ENCODE assay signal across 1 cellular context in the genomic region with DNA sequence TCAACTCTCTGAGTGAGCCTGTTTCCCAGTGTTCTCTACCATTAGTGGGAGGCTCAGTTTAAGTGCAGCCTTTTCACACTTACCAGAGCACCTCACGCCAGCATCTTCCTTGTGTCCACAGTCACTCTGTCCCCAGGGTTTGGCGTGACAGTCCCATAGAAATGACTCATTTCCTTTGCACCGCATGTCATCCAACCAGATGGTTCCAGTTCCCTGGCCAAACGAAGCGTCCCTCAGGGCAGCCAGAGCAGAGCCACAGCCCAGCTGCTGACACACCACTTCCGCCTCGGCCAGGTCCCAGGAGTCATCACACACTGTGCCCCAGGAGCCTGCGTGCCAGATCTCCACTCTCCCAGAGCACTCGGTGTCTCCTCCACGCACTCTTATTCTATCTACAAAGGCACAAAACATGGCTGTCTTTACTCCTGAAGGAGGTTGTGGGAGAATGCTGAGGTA.
TF ChIP-seq lines count a peak whose summit lies in the region.

No MANE protein-coding gene starts in this region.

TF ChIP-seq in GM12878, 131 proteins besides CTCF, POLR2A, EP300 and RAD21 (continued from another document and continues in another):
- TF ChIP-seq TBL1XR1 (IDR thresholded peaks at IDR 0.05; ENCODE audit: low read depth, low read length) (no peak), KDM1A (IDR thresholded peaks at IDR 0.05; ENCODE audit: borderline replicate concordance) (no peak), PAX5 (IDR thresholded peaks at IDR 0.05; ENCODE audit: borderline replicate concordance, low read depth, low read length) (peak; percentile 55; the same call in 1 of the 2 replicates), ZBTB33 (IDR thresholded peaks at IDR 0.05) (no peak), NFXL1 (IDR thresholded peaks at IDR 0.05; ENCODE audit: borderline replicate concordance) (no peak), SMC3 (IDR thresholded peaks at IDR 0.05; ENCODE audit: borderline replicate concordance, low read length) (no peak), NFYA (IDR thresholded peaks at IDR 0.05; ENCODE audit: borderline replicate concordance, low read depth, low read length) (no peak), PML (IDR thresholded peaks at IDR 0.05; ENCODE audit: low read length) (no peak), BRCA1 (IDR thresholded peaks at IDR 0.05; ENCODE audit: low read depth, low read length) (no peak), JUNB (IDR thresholded peaks at IDR 0.05) (no peak), DPF2 (IDR thresholded peaks at IDR 0.05) (peak; percentile 44; the same call in 1 of the 2 replicates), NR2F1 (conservative IDR thresholded peaks at IDR 0.05) (no peak; the same call in 1 of the 2 replicates), IRF4 (IDR thresholded peaks at IDR 0.05; ENCODE audit: low read depth, low read length) (no peak), TCF12 (IDR thresholded peaks at IDR 0.05; ENCODE audit: low read depth, low read length) (peak; percentile 77), ZBTB11 (CRISPR knock-in tag; IDR thresholded peaks at IDR 0.05) (no peak), SIN3A (IDR thresholded peaks at IDR 0.05; ENCODE audit: low read depth, low read length) (no peak), PAX8 (IDR thresholded peaks at IDR 0.05) (no peak), IKZF1 (conservative IDR thresholded peaks at IDR 0.05) (peak; percentile 56), PKNOX1 (IDR thresholded peaks at IDR 0.05) (no peak), POLR2AphosphoS2 (IDR thresholded peaks at IDR 0.05; ENCODE audit: low read depth, low read length) (no peak), SREBF2 (IDR thresholded peaks at IDR 0.05; ENCODE audit: low read length) (no peak), NKRF (conservative IDR thresholded peaks at IDR 0.05) (no peak), RCOR1 (conservative IDR thresholded peaks at IDR 0.05; ENCODE audit: low read depth, low read length) (no peak), POU2F2 (IDR thresholded peaks at IDR 0.05; ENCODE audit: borderline replicate concordance, low read depth, low read length) (peak; percentile 14; the same call in 1 of the 3 replicates), EZH2 (IDR thresholded peaks at IDR 0.05; ENCODE audit: borderline replicate concordance, control insufficient read depth, low read depth, low read length) (no peak), BHLHE40 (IDR thresholded peaks at IDR 0.05; ENCODE audit: borderline replicate concordance in 1 of 2, low read depth in 2 of 2, low read length in 1 of 2) (peak in 1 of 2 experiments; percentile 17; a peak in 2 of 4 replicates), BACH1 (IDR thresholded peaks at IDR 0.05; ENCODE audit: borderline replicate concordance) (no peak; the same call in 1 of the 2 replicates), HDGF (IDR thresholded peaks at IDR 0.05) (no peak), SMAD1 (IDR thresholded peaks at IDR 0.05; ENCODE audit: low read depth, partially characterized antibody) (no peak), HDAC6 (IDR thresholded peaks at IDR 0.05; ENCODE audit: unreplicated experiment) (no peak), FOXM1 (IDR thresholded peaks at IDR 0.05; ENCODE audit: low read depth, low read length) (no peak), USF2 (IDR thresholded peaks at IDR 0.05; ENCODE audit: borderline replicate concordance, low read depth, low read length) (no peak), CBX5 (IDR thresholded peaks at IDR 0.05; ENCODE audit: low read depth) (no peak), TCF7 (IDR thresholded peaks at IDR 0.05; ENCODE audit: borderline replicate concordance) (no peak), RBBP5 (conservative IDR thresholded peaks at IDR 0.05) (no peak)
- TF ChIP-seq, protein P1, sequence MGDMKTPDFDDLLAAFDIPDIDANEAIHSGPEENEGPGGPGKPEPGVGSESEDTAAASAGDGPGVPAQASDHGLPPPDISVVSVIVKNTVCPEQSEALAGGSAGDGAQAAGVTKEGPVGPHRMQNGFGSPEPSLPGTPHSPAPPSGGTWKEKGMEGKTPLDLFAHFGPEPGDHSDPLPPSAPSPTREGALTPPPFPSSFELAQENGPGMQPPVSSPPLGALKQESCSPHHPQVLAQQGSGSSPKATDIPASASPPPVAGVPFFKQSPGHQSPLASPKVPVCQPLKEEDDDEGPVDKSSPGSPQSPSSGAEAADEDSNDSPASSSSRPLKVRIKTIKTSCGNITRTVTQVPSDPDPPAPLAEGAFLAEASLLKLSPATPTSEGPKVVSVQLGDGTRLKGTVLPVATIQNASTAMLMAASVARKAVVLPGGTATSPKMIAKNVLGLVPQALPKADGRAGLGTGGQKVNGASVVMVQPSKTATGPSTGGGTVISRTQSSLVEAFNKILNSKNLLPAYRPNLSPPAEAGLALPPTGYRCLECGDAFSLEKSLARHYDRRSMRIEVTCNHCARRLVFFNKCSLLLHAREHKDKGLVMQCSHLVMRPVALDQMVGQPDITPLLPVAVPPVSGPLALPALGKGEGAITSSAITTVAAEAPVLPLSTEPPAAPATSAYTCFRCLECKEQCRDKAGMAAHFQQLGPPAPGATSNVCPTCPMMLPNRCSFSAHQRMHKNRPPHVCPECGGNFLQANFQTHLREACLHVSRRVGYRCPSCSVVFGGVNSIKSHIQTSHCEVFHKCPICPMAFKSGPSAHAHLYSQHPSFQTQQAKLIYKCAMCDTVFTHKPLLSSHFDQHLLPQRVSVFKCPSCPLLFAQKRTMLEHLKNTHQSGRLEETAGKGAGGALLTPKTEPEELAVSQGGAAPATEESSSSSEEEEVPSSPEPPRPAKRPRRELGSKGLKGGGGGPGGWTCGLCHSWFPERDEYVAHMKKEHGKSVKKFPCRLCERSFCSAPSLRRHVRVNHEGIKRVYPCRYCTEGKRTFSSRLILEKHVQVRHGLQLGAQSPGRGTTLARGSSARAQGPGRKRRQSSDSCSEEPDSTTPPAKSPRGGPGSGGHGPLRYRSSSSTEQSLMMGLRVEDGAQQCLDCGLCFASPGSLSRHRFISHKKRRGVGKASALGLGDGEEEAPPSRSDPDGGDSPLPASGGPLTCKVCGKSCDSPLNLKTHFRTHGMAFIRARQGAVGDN (IDR thresholded peaks at IDR 0.05) = peak; percentile 56
- TF ChIP-seq, protein P2, sequence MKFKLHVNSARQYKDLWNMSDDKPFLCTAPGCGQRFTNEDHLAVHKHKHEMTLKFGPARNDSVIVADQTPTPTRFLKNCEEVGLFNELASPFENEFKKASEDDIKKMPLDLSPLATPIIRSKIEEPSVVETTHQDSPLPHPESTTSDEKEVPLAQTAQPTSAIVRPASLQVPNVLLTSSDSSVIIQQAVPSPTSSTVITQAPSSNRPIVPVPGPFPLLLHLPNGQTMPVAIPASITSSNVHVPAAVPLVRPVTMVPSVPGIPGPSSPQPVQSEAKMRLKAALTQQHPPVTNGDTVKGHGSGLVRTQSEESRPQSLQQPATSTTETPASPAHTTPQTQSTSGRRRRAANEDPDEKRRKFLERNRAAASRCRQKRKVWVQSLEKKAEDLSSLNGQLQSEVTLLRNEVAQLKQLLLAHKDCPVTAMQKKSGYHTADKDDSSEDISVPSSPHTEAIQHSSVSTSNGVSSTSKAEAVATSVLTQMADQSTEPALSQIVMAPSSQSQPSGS (IDR thresholded peaks at IDR 0.05; ENCODE audit: low read length) = no peak
- TF ChIP-seq, protein P3, sequence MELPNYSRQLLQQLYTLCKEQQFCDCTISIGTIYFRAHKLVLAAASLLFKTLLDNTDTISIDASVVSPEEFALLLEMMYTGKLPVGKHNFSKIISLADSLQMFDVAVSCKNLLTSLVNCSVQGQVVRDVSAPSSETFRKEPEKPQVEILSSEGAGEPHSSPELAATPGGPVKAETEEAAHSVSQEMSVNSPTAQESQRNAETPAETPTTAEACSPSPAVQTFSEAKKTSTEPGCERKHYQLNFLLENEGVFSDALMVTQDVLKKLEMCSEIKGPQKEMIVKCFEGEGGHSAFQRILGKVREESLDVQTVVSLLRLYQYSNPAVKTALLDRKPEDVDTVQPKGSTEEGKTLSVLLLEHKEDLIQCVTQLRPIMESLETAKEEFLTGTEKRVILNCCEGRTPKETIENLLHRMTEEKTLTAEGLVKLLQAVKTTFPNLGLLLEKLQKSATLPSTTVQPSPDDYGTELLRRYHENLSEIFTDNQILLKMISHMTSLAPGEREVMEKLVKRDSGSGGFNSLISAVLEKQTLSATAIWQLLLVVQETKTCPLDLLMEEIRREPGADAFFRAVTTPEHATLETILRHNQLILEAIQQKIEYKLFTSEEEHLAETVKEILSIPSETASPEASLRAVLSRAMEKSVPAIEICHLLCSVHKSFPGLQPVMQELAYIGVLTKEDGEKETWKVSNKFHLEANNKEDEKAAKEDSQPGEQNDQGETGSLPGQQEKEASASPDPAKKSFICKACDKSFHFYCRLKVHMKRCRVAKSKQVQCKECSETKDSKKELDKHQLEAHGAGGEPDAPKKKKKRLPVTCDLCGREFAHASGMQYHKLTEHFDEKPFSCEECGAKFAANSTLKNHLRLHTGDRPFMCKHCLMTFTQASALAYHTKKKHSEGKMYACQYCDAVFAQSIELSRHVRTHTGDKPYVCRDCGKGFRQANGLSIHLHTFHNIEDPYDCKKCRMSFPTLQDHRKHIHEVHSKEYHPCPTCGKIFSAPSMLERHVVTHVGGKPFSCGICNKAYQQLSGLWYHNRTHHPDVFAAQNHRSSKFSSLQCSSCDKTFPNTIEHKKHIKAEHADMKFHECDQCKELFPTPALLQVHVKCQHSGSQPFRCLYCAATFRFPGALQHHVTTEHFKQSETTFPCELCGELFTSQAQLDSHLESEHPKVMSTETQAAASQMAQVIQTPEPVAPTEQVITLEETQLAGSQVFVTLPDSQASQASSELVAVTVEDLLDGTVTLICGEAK (IDR thresholded peaks at IDR 0.05; ENCODE audit: borderline replicate concordance) = no peak
